23 cellular contexts compared by ENCODE assay signal in genomic region chr18:58309099-58309498, GRCh38.
DNase-seq lines count a peak whose midpoint lies in the region; ATAC-seq, FAIRE-seq and TF ChIP-seq lines count a peak whose summit lies in the region.
"Had no signal": no experiment of that assay in that cellular context is flagged by ENCODE, and none has a peak within 500 bp of the region (broad histone marks: within the 10 kb centered on the region; RNA-seq: fewer than 3 reads in every experiment).

No MANE protein-coding gene starts in this region.

- H3K9me2 ChIP-seq in hepatocyte (replicated peaks; ENCODE audit: insufficient read depth), result no peaks in the 10 kb centered on the region
- H3K9me2 ChIP-seq in MM.1S (replicated peaks; ENCODE audit: insufficient read depth, low read length), result no peaks in the 10 kb centered on the region

- no peak overlapping the region for H3K4me3 ChIP-seq in CD4-positive, CD25-positive, alpha-beta regulatory T cell (ENCODE audit: low read depth, low read length)
- no peak overlapping the region for H3K4me3 ChIP-seq in hepatocyte
- H3K4me3 ChIP-seq in psoas muscle, result no peak overlapping the region
- H3K4me3 ChIP-seq in MM.1S (ENCODE audit: low read length), result no peak overlapping the region
- H3K4me3 ChIP-seq: HAP-1 had no signal

- peaks cover 12 to 50% (median 32%) of the 10 kb centered on the region in 4 donors for H3K4me1 Mint-ChIP-seq in CD4-positive, CD25-positive, alpha-beta regulatory T cell
- peaks cover 36 to 58% (median 45%) of the 10 kb centered on the region in 3 donors for H3K4me1 Mint-ChIP-seq in T-cell

- DNase-seq in CD4-positive, CD25-positive, alpha-beta regulatory T cell, result no peak
- DNase-seq in T-cell, result no peak
- DNase-seq in hepatocyte (ENCODE audit: low spot score), result no peak
- no peak for DNase-seq in psoas muscle
- no peak for DNase-seq in MM.1S
- DNase-seq in GM19239 (ENCODE audit: insufficient read length, low spot score), result no peak
- DNase-seq: ACHN; activated B cell treated with CpG ODN at 0.5 μM for 24 hours; activated CD8-positive, alpha-beta T cell treated with anti-CD3 and anti-CD28 coated beads for 36 hours; activated T-cell treated with anti-CD3 and anti-CD28 coated beads, Interleukin-2, amount 50 U/mL, for 72 hours; brain microvascular endothelial cell; cortex of kidney; midbrain; NCI-H2171 treated with DMSO at 0.1 percent for 48 hours; PC-3 had no signal

- no peak for TF ChIP-seq POLR2A in GM18505 (IDR thresholded peaks at IDR 0.05; ENCODE audit: borderline replicate concordance, extremely low read depth, insufficient read depth, insufficient read length)

- POLR2A ChIA-PET in T-cell (lab: Charles Lee), result no interaction called here

- no peak for FAIRE-seq in GM19239 (lab: Jason Lieb, UNC)
- FAIRE-seq: endothelial cell of umbilical vein had no signal

- no peak overlapping the region for H3K9ac ChIP-seq in MM.1S (ENCODE audit: low read length)

- H3K36me3 ChIP-seq in CD4-positive, CD25-positive, alpha-beta regulatory T cell (ENCODE audit: control insufficient read depth, insufficient read depth, low read length), result no peaks in the 10 kb centered on the region
- H3K36me3 ChIP-seq in hepatocyte (replicated peaks; ENCODE audit: insufficient read depth, low read depth) (no peaks in the 10 kb centered on the region), psoas muscle (ENCODE audit: insufficient read depth in 1 of 2, low read depth in 1 of 2) (no peaks in the 10 kb centered on the region), MM.1S (replicated peaks; ENCODE audit: insufficient read depth, low read length) (no peaks in the 10 kb centered on the region)
- H3K36me3 ChIP-seq: brain microvascular endothelial cell, HAP-1 had no signal

- H3K79me2 ChIP-seq in hepatocyte (peaks cover 91% of the 10 kb centered on the region), MM.1S (ENCODE audit: low read length) (no peaks in the 10 kb centered on the region)

- H3K36me3 Mint-ChIP-seq in CD4-positive, CD25-positive, alpha-beta regulatory T cell, result no peaks in the 10 kb centered on the region
- H3K36me3 Mint-ChIP-seq in T-cell, result peaks cover 3% of the 10 kb centered on the region
- H3K36me3 Mint-ChIP-seq: CD14-positive monocyte had no signal

- TF ChIP-seq CTCF in hepatocyte (IDR thresholded peaks at IDR 0.05; ENCODE audit: poor library complexity), result no peak
- TF ChIP-seq CTCF in psoas muscle (IDR thresholded peaks at IDR 0.05), result no peak
- TF ChIP-seq CTCF in MM.1S (IDR thresholded peaks at IDR 0.05; ENCODE audit: low read length), result no peak

- H4K20me1 ChIP-seq in hepatocyte (ENCODE audit: insufficient read depth, poor library complexity, severe bottlenecking) (no peaks in the 10 kb centered on the region), MM.1S (ENCODE audit: insufficient read depth, low read length) (no peaks in the 10 kb centered on the region)

- no peak overlapping the region for H3K4me2 ChIP-seq in hepatocyte
- H3K4me2 ChIP-seq in MM.1S (ENCODE audit: low read depth, low read length), result no peak overlapping the region

- CTCF ChIA-PET in T-cell (lab: Charles Lee), result no interaction called here

- no peak overlapping the region for H2AFZ ChIP-seq in hepatocyte
- no peak overlapping the region for H2AFZ ChIP-seq in MM.1S (ENCODE audit: low read length)

- peaks cover 0 to 12% of the 10 kb centered on the region in 2 experiments for H3K9me3 ChIP-seq in CD4-positive, CD25-positive, alpha-beta regulatory T cell (ENCODE audit: control insufficient read depth in 2 of 2, low read length in 2 of 2)
- H3K9me3 ChIP-seq in hepatocyte (ENCODE audit: low read depth), result no peaks in the 10 kb centered on the region
- H3K9me3 ChIP-seq in psoas muscle, result peaks cover 8% of the 10 kb centered on the region
- no peaks in the 10 kb centered on the region for H3K9me3 ChIP-seq in MM.1S (replicated peaks; ENCODE audit: insufficient read depth, low read length)

- peaks cover 4% of the 10 kb centered on the region for H3K27me3 Mint-ChIP-seq in CD4-positive, CD25-positive, alpha-beta regulatory T cell
- H3K27me3 Mint-ChIP-seq in T-cell, result no peaks in the 10 kb centered on the region
- H3K27me3 Mint-ChIP-seq: activated B cell treated with CpG ODN at 0.5 μM for 24 hours; activated CD8-positive, alpha-beta T cell treated with anti-CD3 and anti-CD28 coated beads for 36 hours had no signal

- H3K27ac Mint-ChIP-seq in CD4-positive, CD25-positive, alpha-beta regulatory T cell, result peak overlapping the region; percentile 87 to 96 (median 92)
- H3K27ac Mint-ChIP-seq in T-cell, result peak overlapping the region; percentile 95 to 96
- H3K27ac Mint-ChIP-seq: activated B cell treated with CpG ODN at 0.5 μM for 24 hours; activated CD8-positive, alpha-beta T cell treated with anti-CD3 and anti-CD28 coated beads for 36 hours; activated naive CD4-positive, alpha-beta T cell treated with anti-CD3 and anti-CD28 coated beads, Interleukin-2, amount 50 U/mL, for 72 hours; activated T-cell treated with anti-CD3 and anti-CD28 coated beads, Interleukin-2, amount 50 U/mL, for 72 hours; T-helper 2 cell treated with Interferon-gamma antibody and Interleukin-4, amounts not matched to agents 5 μg/mL and 100 μg/mL, for 36 hours had no signal

- over 99% methylated on average over 7 of the region's 8 CpGs for WGBS in hepatocyte (ENCODE audit: low lambda C conversion rate, missing lambda C conversion rate)
- 89 to 94% (median 93%) methylated on average over 8 of the region's 8 CpGs for WGBS in psoas muscle, 3 donors

- intact Hi-C loops in psoas muscle (cut with DNase I), result no loop called here

- no peaks in the 10 kb centered on the region for H3K27me3 ChIP-seq in CD4-positive, CD25-positive, alpha-beta regulatory T cell (ENCODE audit: control insufficient read depth, insufficient read depth, low read length)
- H3K27me3 ChIP-seq in hepatocyte (no peaks in the 10 kb centered on the region), psoas muscle (ENCODE audit: insufficient read depth in 3 of 3, low read length in 2 of 3) (no peaks in the 10 kb centered on the region), MM.1S (replicated peaks; ENCODE audit: insufficient read depth, low read length) (no peaks in the 10 kb centered on the region)
- H3K27me3 ChIP-seq: brain microvascular endothelial cell had no signal

- H3K9me3 Mint-ChIP-seq in CD4-positive, CD25-positive, alpha-beta regulatory T cell, result peaks cover 0 to 3% (median 3%) of the 10 kb centered on the region in 7 donors
- H3K9me3 Mint-ChIP-seq in T-cell, result peaks cover 0 to 4% (median 3%) of the 10 kb centered on the region in 3 donors
- H3K9me3 Mint-ChIP-seq: T-helper 2 cell treated with Interferon-gamma antibody and Interleukin-4, amounts not matched to agents 5 μg/mL and 100 μg/mL, for 36 hours had no signal

- no peak for ATAC-seq in CD4-positive, CD25-positive, alpha-beta regulatory T cell (ENCODE audit: low read depth in 2 of 2)
- ATAC-seq in T-cell (replicated peaks in 1 of 4), result no peak
- ATAC-seq in psoas muscle, result no peak
- no peak for ATAC-seq in HG02610 (IDR thresholded peaks at IDR 0.05; ENCODE audit: unreplicated experiment)
- ATAC-seq in GM18505 (IDR thresholded peaks at IDR 0.05; ENCODE audit: unreplicated experiment), result no peak
- ATAC-seq: activated CD8-positive, alpha-beta T cell treated with anti-CD3 and anti-CD28 coated beads for 36 hours; PC-3; sciatic nerve had no signal

- H3K4me1 ChIP-seq in CD4-positive, CD25-positive, alpha-beta regulatory T cell (ENCODE audit: control insufficient read depth, insufficient read depth, low read length, poor library complexity, severe bottlenecking), result peaks cover 40% of the 10 kb centered on the region
- H3K4me1 ChIP-seq in hepatocyte (ENCODE audit: insufficient read depth) (peaks cover 27% of the 10 kb centered on the region), psoas muscle (peaks cover 39% of the 10 kb centered on the region), MM.1S (ENCODE audit: low read length) (no peaks in the 10 kb centered on the region)
- H3K4me1 ChIP-seq: HAP-1 had no signal

- H3F3A ChIP-seq in MM.1S (ENCODE audit: insufficient read depth, low read length), result no peaks in the 10 kb centered on the region

- H3K4me3 Mint-ChIP-seq in CD4-positive, CD25-positive, alpha-beta regulatory T cell, result peak overlapping the region in 3 of 4 donors; percentile 8 to 67 (median 41)
- H3K4me3 Mint-ChIP-seq in T-cell, result peak overlapping the region in 1 of 3 donors; percentile 70
- H3K4me3 Mint-ChIP-seq: activated B cell treated with CpG ODN at 0.5 μM for 24 hours; activated CD8-positive, alpha-beta T cell treated with anti-CD3 and anti-CD28 coated beads for 36 hours; activated T-cell treated with anti-CD3 and anti-CD28 coated beads, Interleukin-2, amount 50 U/mL, for 72 hours; CD14-positive monocyte; T-helper 2 cell treated with Interferon-gamma antibody and Interleukin-4, amounts not matched to agents 5 μg/mL and 100 μg/mL, for 36 hours had no signal

- H3K27ac ChIP-seq in CD4-positive, CD25-positive, alpha-beta regulatory T cell (ENCODE audit: insufficient read depth, low read length, poor library complexity, severe bottlenecking), result peak overlapping the region; percentile 70
- H3K27ac ChIP-seq in hepatocyte (peak overlapping the region; percentile 81), psoas muscle (peak overlapping the region; percentile 81), MM.1S (ENCODE audit: low read length) (no peak overlapping the region)
- H3K27ac ChIP-seq: brain microvascular endothelial cell had no signal
